ENCODE assay signal across 8 cellular contexts in genomic region chr4:13627185-13627605, GRCh38. TPM values are rescaled to one million over a fixed set of nuclear protein-coding genes. Genes with fewer than 3 reads are reported as not detected.
DNase-seq lines count a peak whose midpoint lies in the region; ATAC-seq and TF ChIP-seq lines count a peak whose summit lies in the region.

No MANE protein-coding gene starts in this region.

- POLR2A ChIA-PET in CD4-positive, alpha-beta T cell (lab: Charles Lee): interaction anchor here (1.1 to 1.9 kb wide), 4 partner anchors 13 to 29 kb away, joined by 3 to 10 read pairs (median 4); no protein-coding TSS in a partner anchor
- POLR2A ChIA-PET in activated CD8-positive, alpha-beta T cell treated with anti-CD3 and anti-CD28 coated beads, Interleukin-2, amount 10 ng/mL, durations not matched to agents 7 days and 5 days (lab: Charles Lee): interaction anchor here (1.6 kb wide), 2 partner anchors 9 to 144 kb away, joined by 6 read pairs; no protein-coding TSS in a partner anchor

- H3K27me3 Mint-ChIP-seq in CD4-positive, alpha-beta T cell: no peaks in the 10 kb centered on the region
- H3K27me3 Mint-ChIP-seq in activated CD8-positive, alpha-beta T cell treated with anti-CD3 and anti-CD28 coated beads, Interleukin-2, amount 10 ng/mL, durations not matched to agents 7 days and 5 days (ENCODE audit: low read depth): no peaks in the 10 kb centered on the region
- peaks cover 2% of the 10 kb centered on the region for H3K27me3 Mint-ChIP-seq in glutamatergic neuron (ENCODE audit: unreplicated experiment)

- H3K27ac ChIP-seq in CD4-positive, alpha-beta T cell (ENCODE audit: low read depth, low read length): peak overlapping the region; percentile 81

- peaks cover 29% of the 10 kb centered on the region for H3K36me3 Mint-ChIP-seq in CD4-positive, alpha-beta T cell (ENCODE audit: low read depth)
- peaks cover 4% of the 10 kb centered on the region for H3K36me3 Mint-ChIP-seq in activated CD8-positive, alpha-beta T cell treated with anti-CD3 and anti-CD28 coated beads, Interleukin-2, amount 10 ng/mL, durations not matched to agents 7 days and 5 days (ENCODE audit: low read depth)
- no peaks in the 10 kb centered on the region for H3K36me3 Mint-ChIP-seq in glutamatergic neuron (ENCODE audit: unreplicated experiment)

- ATAC-seq in CD4-positive, alpha-beta T cell (ENCODE audit: poor library complexity): no peak
- peak; percentile 59 for ATAC-seq in GM19455 (IDR thresholded peaks at IDR 0.05; ENCODE audit: unreplicated experiment)
- peak; percentile 24 for ATAC-seq in HG03565 (IDR thresholded peaks at IDR 0.05; ENCODE audit: unreplicated experiment)
- no peak for ATAC-seq in activated CD8-positive, alpha-beta T cell treated with anti-CD3 and anti-CD28 coated beads, Interleukin-2, amount 10 ng/mL, durations not matched to agents 7 days and 5 days
- ATAC-seq in sciatic nerve: no peak

- peak overlapping the region; percentile 94 for H3K27ac Mint-ChIP-seq in CD4-positive, alpha-beta T cell
- H3K27ac Mint-ChIP-seq in activated CD8-positive, alpha-beta T cell treated with anti-CD3 and anti-CD28 coated beads, Interleukin-2, amount 10 ng/mL, durations not matched to agents 7 days and 5 days: peak overlapping the region; percentile 92
- peak overlapping the region; percentile 87 for H3K27ac Mint-ChIP-seq in glutamatergic neuron (ENCODE audit: unreplicated experiment)

- intact Hi-C loops in CD4-positive, alpha-beta T cell (cut with DNase I, micrococcal nuclease): loop anchor here in 1 of 2 experiments (2.0 to 5.0 kb wide), 2 partner anchors 142 to 1375 kb away; partner anchors contain the start of genes CPEB2 and RAB28
- intact Hi-C loops in sciatic nerve (cut with DNase I): no loop called here

- DNase-seq in CD4-positive, alpha-beta T cell: peak in 5 of 10 experiments; percentile 1 to 16 (median 12)
- DNase-seq in activated CD8-positive, alpha-beta T cell treated with anti-CD3 and anti-CD28 coated beads, Interleukin-2, amount 10 ng/mL, durations not matched to agents 7 days and 5 days: peak; percentile 43
- peak; percentile 64 for DNase-seq in glutamatergic neuron
- peak; percentile 68 for DNase-seq in sciatic nerve (ENCODE audit: low spot score)
- DNase-seq in AG08395 (ENCODE audit: low spot score): no peak
- DNase-seq in NCI-H1105 (lab: John Stamatoyannopoulos, UW): no peak

- peak overlapping the region; percentile 96 for H3K4me3 Mint-ChIP-seq in CD4-positive, alpha-beta T cell
- peak overlapping the region; percentile 86 for H3K4me3 Mint-ChIP-seq in activated CD8-positive, alpha-beta T cell treated with anti-CD3 and anti-CD28 coated beads, Interleukin-2, amount 10 ng/mL, durations not matched to agents 7 days and 5 days
- peak overlapping the region; percentile 100 for H3K4me3 Mint-ChIP-seq in glutamatergic neuron (ENCODE audit: unreplicated experiment)

- no peaks in the 10 kb centered on the region for H3K27me3 ChIP-seq in CD4-positive, alpha-beta T cell (ENCODE audit: control insufficient read depth, insufficient read depth, low read length)

- H3K4me1 Mint-ChIP-seq in CD4-positive, alpha-beta T cell (ENCODE audit: low read depth): peaks cover 62% of the 10 kb centered on the region
- peaks cover 32% of the 10 kb centered on the region for H3K4me1 Mint-ChIP-seq in activated CD8-positive, alpha-beta T cell treated with anti-CD3 and anti-CD28 coated beads, Interleukin-2, amount 10 ng/mL, durations not matched to agents 7 days and 5 days (ENCODE audit: low read depth)
- peaks cover 9% of the 10 kb centered on the region for H3K4me1 Mint-ChIP-seq in glutamatergic neuron (ENCODE audit: low read depth, unreplicated experiment)

- CTCF ChIA-PET in CD4-positive, alpha-beta T cell (lab: Charles Lee): interaction anchor here (1.0 to 2.1 kb wide), 2 partner anchors 14 to 27 kb away, joined by 4 to 17 read pairs; no protein-coding TSS in a partner anchor
- CTCF ChIA-PET in activated CD8-positive, alpha-beta T cell treated with anti-CD3 and anti-CD28 coated beads, Interleukin-2, amount 10 ng/mL, durations not matched to agents 7 days and 5 days (lab: Charles Lee): interaction anchor here (1.0 to 3.2 kb wide), 2 partner anchors 10 to 28 kb away, joined by 3 to 34 read pairs; no protein-coding TSS in a partner anchor

- no peaks in the 10 kb centered on the region for H3K9me3 ChIP-seq in CD4-positive, alpha-beta T cell (ENCODE audit: control insufficient read depth, low read length)

- no peaks in the 10 kb centered on the region for H3K9me3 Mint-ChIP-seq in CD4-positive, alpha-beta T cell
- H3K9me3 Mint-ChIP-seq in activated CD8-positive, alpha-beta T cell treated with anti-CD3 and anti-CD28 coated beads, Interleukin-2, amount 10 ng/mL, durations not matched to agents 7 days and 5 days (ENCODE audit: insufficient read depth): no peaks in the 10 kb centered on the region
- H3K9me3 Mint-ChIP-seq in glutamatergic neuron (ENCODE audit: unreplicated experiment): peaks cover 7% of the 10 kb centered on the region

- TF ChIP-seq CTCF in CD4-positive, alpha-beta T cell (IDR thresholded peaks at IDR 0.05): no peak
- no peak for TF ChIP-seq CTCF in glutamatergic neuron (IDR thresholded peaks at IDR 0.05; ENCODE audit: partially characterized antibody, unreplicated experiment)

RNA-seq across cellular contexts. Expression of gene BOD1L1, which starts 0.3 kb away (rescaled TPM):
- 10 to 100 TPM; 39.3 to 39.6 TPM for total RNA-seq in CD4-positive, alpha-beta T cell
- total RNA-seq in activated CD8-positive, alpha-beta T cell treated with anti-CD3 and anti-CD28 coated beads, Interleukin-2, amount 10 ng/mL, durations not matched to agents 7 days and 5 days: 10 to 100 TPM; 29.7 to 30.2 TPM
- 57.3 TPM for total RNA-seq in glutamatergic neuron (ENCODE audit: unreplicated experiment)
- total RNA-seq in sciatic nerve: 55.2 TPM

Comparison
In these comparisons a context has a peak if more than half of its experiments do, and no peak if none do; other contexts are left out.
1. ATAC-seq: peak in GM19455 (single experiment) and HG03565 (single experiment); none in CD4-positive, alpha-beta T cell (single experiment), activated CD8-positive, alpha-beta T cell treated with anti-CD3 and anti-CD28 coated beads, Interleukin-2, amount 10 ng/mL, durations not matched to agents 7 days and 5 days (single experiment) and sciatic nerve (single experiment).
2. DNase-seq: peak in activated CD8-positive, alpha-beta T cell treated with anti-CD3 and anti-CD28 coated beads, Interleukin-2, amount 10 ng/mL, durations not matched to agents 7 days and 5 days (single experiment), glutamatergic neuron (single experiment) and sciatic nerve (single experiment); none in AG08395 (single experiment) and NCI-H1105 (single experiment).
3. Peak in every context shown above with its lines, with median percentiles within 50 percentile points of each other: H3K27ac Mint-ChIP-seq and H3K4me3 Mint-ChIP-seq.